ENCODE assay signal across 9 cellular contexts in genomic region chrX:15158736-15159406, GRCh38.
DNase-seq lines count a peak whose midpoint lies in the region; ATAC-seq and TF ChIP-seq lines count a peak whose summit lies in the region.
"Had no signal": no experiment of that assay in that cellular context is flagged by ENCODE, and none has a peak within 500 bp of the region (broad histone marks: within the 10 kb centered on the region; RNA-seq: fewer than 3 reads in every experiment).

No MANE protein-coding gene starts in this region.

- no peak overlapping the region for H3K4me3 ChIP-seq in epithelial cell of esophagus (ENCODE audit: low read length)

- ATAC-seq in GM18517 (IDR thresholded peaks at IDR 0.05; ENCODE audit: unreplicated experiment) (peak; percentile 69), GM21717 (IDR thresholded peaks at IDR 0.05; ENCODE audit: unreplicated experiment) (peak; percentile 83)

- peaks cover 4% of the 10 kb centered on the region for H3K27me3 Mint-ChIP-seq in IgD-negative memory B cell

- CTCF ChIA-PET in HEK293T (lab: Yijun Ruan, JAX) = no interaction called here

- POLR2A ChIA-PET in HEK293T (lab: Yijun Ruan, JAX) = no interaction called here

- H3K36me3 Mint-ChIP-seq in IgD-negative memory B cell = no peaks in the 10 kb centered on the region

- H3K4me1 Mint-ChIP-seq in IgD-negative memory B cell = peaks cover 7 to 8% (median 7%) of the 10 kb centered on the region in 3 donors

- H3K9me3 Mint-ChIP-seq in IgD-negative memory B cell = peaks cover 0 to 2% (median 0%) of the 10 kb centered on the region in 3 donors

- DNase-seq in epithelial cell of esophagus (ENCODE audit: low read depth) (peak; percentile 72), NCI-H345 treated with DMSO at 0.1 percent for 48 hours (lab: John Stamatoyannopoulos, UW; ENCODE audit: unreplicated experiment) (no peak), T1000 (lab: John Stamatoyannopoulos, UW) (no peak), HEK293T (ENCODE audit: extremely low spot score) (no peak), SKM-1 (lab: John Stamatoyannopoulos, UW; ENCODE audit: unreplicated experiment) (no peak)
- DNase-seq: NCI-H1694 had no signal

- peak overlapping the region; percentile 22 to 49 (median 42) for H3K4me3 Mint-ChIP-seq in IgD-negative memory B cell

- no peak for TF ChIP-seq CTCF in epithelial cell of esophagus (IDR thresholded peaks at IDR 0.05; ENCODE audit: insufficient read depth, low read depth, low read length, missing control alignments)

- peak overlapping the region in 1 of 3 donors; percentile 68 for H3K27ac Mint-ChIP-seq in IgD-negative memory B cell

TF ChIP-seq in HEK293T, 16 proteins besides CTCF, POLR2A, EP300 and RAD21:
- no peak for TF ChIP-seq ELF4 (IDR thresholded peaks at IDR 0.05)
- no peak for TF ChIP-seq TARDBP (IDR thresholded peaks at IDR 0.05)
- TF ChIP-seq FOXK2 (IDR thresholded peaks at IDR 0.05) = no peak
- TF ChIP-seq FOXM1 (IDR thresholded peaks at IDR 0.05; ENCODE audit: borderline replicate concordance) = no peak
- no peak for TF ChIP-seq HDGF (IDR thresholded peaks at IDR 0.05; ENCODE audit: borderline replicate concordance)
- TF ChIP-seq PKNOX1 (IDR thresholded peaks at IDR 0.05) = no peak
